12 cellular contexts compared by ENCODE assay signal in the genomic region with DNA sequence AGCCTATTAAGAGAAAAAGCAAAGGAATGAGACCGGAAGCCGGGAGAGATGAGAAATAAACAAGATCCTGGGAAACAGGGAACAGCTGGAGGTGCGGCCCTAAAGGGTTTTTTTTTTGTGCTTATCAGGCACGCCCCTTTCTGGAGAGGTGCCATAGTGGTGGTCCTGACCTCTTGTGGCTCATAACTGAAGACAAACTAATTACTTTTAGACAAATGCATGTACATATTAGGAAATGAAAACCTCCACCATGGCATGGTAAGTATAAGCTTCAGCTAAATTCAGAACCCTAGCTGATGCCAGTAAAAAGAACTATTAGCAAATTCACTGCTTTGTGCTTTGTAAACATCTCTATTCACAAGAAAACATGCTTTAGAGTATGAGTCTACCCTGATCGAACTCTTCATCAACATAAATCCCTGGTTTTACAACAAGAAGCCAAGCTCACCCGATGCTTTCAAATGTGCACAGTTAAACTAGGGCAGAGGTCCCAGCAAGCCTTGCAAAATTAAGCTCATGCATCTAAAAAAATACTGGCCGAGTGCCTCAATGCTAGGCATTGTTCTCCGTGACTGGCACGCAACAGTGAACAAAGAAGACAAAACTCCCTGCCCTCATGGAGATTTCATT.
DNase-seq lines count a peak whose midpoint lies in the region; ATAC-seq, FAIRE-seq and TF ChIP-seq lines count a peak whose summit lies in the region.
"Had no signal": no experiment of that assay in that cellular context is flagged by ENCODE, and none has a peak within 500 bp of the region (broad histone marks: within the 10 kb centered on the region; RNA-seq: fewer than 3 reads in every experiment).

No MANE protein-coding gene starts in this region.

- peak overlapping the region; percentile 84 for H3K27ac Mint-ChIP-seq in activated CD4-positive, alpha-beta memory T cell treated with anti-CD3 and anti-CD28 coated beads for 36 hours
- H3K27ac Mint-ChIP-seq in activated CD4-positive, alpha-beta memory T cell treated with anti-CD3 and anti-CD28 coated beads, Interleukin-2, amount 10 ng/mL, durations not matched to agents 7 days and 5 days, result no peak overlapping the region
- no peak overlapping the region; the same call in 1 of the 2 replicates for H3K27ac Mint-ChIP-seq in GM23338

- POLR2A ChIA-PET in activated CD4-positive, alpha-beta memory T cell treated with anti-CD3 and anti-CD28 coated beads for 36 hours (lab: Charles Lee), result interaction anchor here (0.7 to 0.8 kb wide), 2 partner anchors 25 to 44 kb away, joined by 3 read pairs; no protein-coding TSS in a partner anchor
- POLR2A ChIA-PET in activated CD4-positive, alpha-beta memory T cell treated with anti-CD3 and anti-CD28 coated beads, Interleukin-2, amount 10 ng/mL, durations not matched to agents 7 days and 5 days (lab: Charles Lee), result no interaction called here
- POLR2A ChIA-PET in PC-9 (lab: Charles Lee; ENCODE audit: unreplicated experiment), result interaction anchor here (0.6 to 0.7 kb wide), 4 partner anchors 25 to 331 kb away, joined by 3 to 16 read pairs (median 8); a partner anchor contains a TSS

- no peak for TF ChIP-seq POLR2A in stomach (IDR thresholded peaks at IDR 0.05)

- no peak for DNase-seq in activated CD4-positive, alpha-beta memory T cell treated with anti-CD3 and anti-CD28 coated beads for 36 hours
- no peak for DNase-seq in activated CD4-positive, alpha-beta memory T cell treated with anti-CD3 and anti-CD28 coated beads, Interleukin-2, amount 10 ng/mL, durations not matched to agents 7 days and 5 days
- DNase-seq in PC-9, result no peak
- peak; percentile 53 for DNase-seq in fibroblast of pulmonary artery (ENCODE audit: low read depth)
- DNase-seq in stomach, result no peak
- no peak for DNase-seq in small intestine
- DNase-seq in anterior cingulate cortex (lab: John Stamatoyannopoulos, UW), result no peak
- no peak for DNase-seq in GM23338 (ENCODE audit: low spot score)
- DNase-seq: stimulated activated CD4-positive, alpha-beta T cell treated with anti-CD3 and anti-CD28 coated beads, Interleukin-4, amount 100 ng/mL, for 4 hours; tibial artery had no signal

- no peaks in the 10 kb centered on the region for H3K9me3 ChIP-seq in PC-9 (ENCODE audit: insufficient read depth, low read depth)
- no peaks in the 10 kb centered on the region for H3K9me3 ChIP-seq in stomach
- no peaks in the 10 kb centered on the region for H3K9me3 ChIP-seq in small intestine (ENCODE audit: control insufficient read depth, low read depth)
- H3K9me3 ChIP-seq: tibial artery had no signal

- peaks cover 64% of the 10 kb centered on the region for H3K4me1 ChIP-seq in PC-9 (replicated peaks; ENCODE audit: insufficient read depth)
- H3K4me1 ChIP-seq in stomach, result peaks cover 0 to 42% (median 14%) of the 10 kb centered on the region in 4 donors
- peaks cover 4 to 15% of the 10 kb centered on the region in 2 donors for H3K4me1 ChIP-seq in small intestine (ENCODE audit: control insufficient read depth in 2 of 2, insufficient read depth in 1 of 2, low read depth in 1 of 2, low read length in 1 of 2)
- peaks cover 38% of the 10 kb centered on the region for H3K4me1 ChIP-seq in GM23338 (ENCODE audit: insufficient read depth)

- H4K20me1 ChIP-seq in PC-9 (ENCODE audit: insufficient read depth) (no peaks in the 10 kb centered on the region), GM23338 (replicated peaks; ENCODE audit: insufficient read depth) (peaks cover 15% of the 10 kb centered on the region)

- H3K9me3 Mint-ChIP-seq in activated CD4-positive, alpha-beta memory T cell treated with anti-CD3 and anti-CD28 coated beads for 36 hours, result no peaks in the 10 kb centered on the region
- no peaks in the 10 kb centered on the region for H3K9me3 Mint-ChIP-seq in activated CD4-positive, alpha-beta memory T cell treated with anti-CD3 and anti-CD28 coated beads, Interleukin-2, amount 10 ng/mL, durations not matched to agents 7 days and 5 days
- H3K9me3 Mint-ChIP-seq in GM23338, result no peaks in the 10 kb centered on the region

- H3K36me3 ChIP-seq in PC-9 (ENCODE audit: low read depth), result no peaks in the 10 kb centered on the region
- peaks cover 0 to 4% (median 0%) of the 10 kb centered on the region in 4 donors for H3K36me3 ChIP-seq in stomach
- H3K36me3 ChIP-seq in small intestine (ENCODE audit: control insufficient read depth in 2 of 2, insufficient read depth in 2 of 2, low read length in 2 of 2), result no peaks in the 10 kb centered on the region
- H3K36me3 ChIP-seq in GM23338 (ENCODE audit: insufficient read depth), result no peaks in the 10 kb centered on the region
- H3K36me3 ChIP-seq: tibial artery had no signal

- ATAC-seq in GM23338, result no peak

- 59 to 63% (median 62%) methylated on average over 9 of the region's 9 CpGs for WGBS in stomach, 5 donors
- 52 to 73% (median 63%) methylated on average over 9 of the region's 9 CpGs for WGBS in small intestine, 3 donors

- intact Hi-C loops in activated CD4-positive, alpha-beta memory T cell treated with anti-CD3 and anti-CD28 coated beads for 36 hours (cut with micrococcal nuclease), result no loop called here
- intact Hi-C loops in PC-9 (cut with micrococcal nuclease; ENCODE audit: unreplicated experiment), result no loop called here
- intact Hi-C loops in stomach (cut with DNase I; ENCODE audit: low total_unique reads), result no loop called here

- TF ChIP-seq CTCF in PC-9 (conservative IDR thresholded peaks at IDR 0.05), result no peak
- no peak for TF ChIP-seq CTCF in fibroblast of pulmonary artery (IDR thresholded peaks at IDR 0.05; ENCODE audit: low read length, missing control alignments)
- TF ChIP-seq CTCF in stomach (IDR thresholded peaks at IDR 0.05), result no peak
- no peak for TF ChIP-seq CTCF in GM23338 (conservative IDR thresholded peaks at IDR 0.05; ENCODE audit: low read depth in 2 of 2)

- peaks cover 58% of the 10 kb centered on the region for H3K4me1 Mint-ChIP-seq in activated CD4-positive, alpha-beta memory T cell treated with anti-CD3 and anti-CD28 coated beads for 36 hours (ENCODE audit: low read depth)
- H3K4me1 Mint-ChIP-seq in activated CD4-positive, alpha-beta memory T cell treated with anti-CD3 and anti-CD28 coated beads, Interleukin-2, amount 10 ng/mL, durations not matched to agents 7 days and 5 days, result peaks cover 53% of the 10 kb centered on the region
- peaks cover 33% of the 10 kb centered on the region for H3K4me1 Mint-ChIP-seq in GM23338

- no peak overlapping the region for H3K4me3 Mint-ChIP-seq in activated CD4-positive, alpha-beta memory T cell treated with anti-CD3 and anti-CD28 coated beads for 36 hours
- H3K4me3 Mint-ChIP-seq in activated CD4-positive, alpha-beta memory T cell treated with anti-CD3 and anti-CD28 coated beads, Interleukin-2, amount 10 ng/mL, durations not matched to agents 7 days and 5 days, result no peak overlapping the region
- H3K4me3 Mint-ChIP-seq in GM23338, result no peak overlapping the region

- no TSS peak for BruUV-seq in PC-9 (replicated peaks; lab: Mats Ljungman, UMichigan)

- no peaks in the 10 kb centered on the region for H3K9me2 ChIP-seq in PC-9 (ENCODE audit: insufficient read depth)
- H3K9me2 ChIP-seq in GM23338 (ENCODE audit: insufficient read depth), result no peaks in the 10 kb centered on the region

- CTCF ChIA-PET in activated CD4-positive, alpha-beta memory T cell treated with anti-CD3 and anti-CD28 coated beads for 36 hours (lab: Charles Lee), result interaction anchor here (0.8 to 1.6 kb wide), 4 partner anchors 25 to 234 kb away, joined by 3 to 9 read pairs (median 4); no protein-coding TSS in a partner anchor
- CTCF ChIA-PET in activated CD4-positive, alpha-beta memory T cell treated with anti-CD3 and anti-CD28 coated beads, Interleukin-2, amount 10 ng/mL, durations not matched to agents 7 days and 5 days (lab: Charles Lee), result interaction anchor here (1.1 to 1.9 kb wide), 3 partner anchors 9 to 234 kb away, joined by 3 to 9 read pairs (median 3); no protein-coding TSS in a partner anchor
- CTCF ChIA-PET in PC-9 (lab: Charles Lee), result no interaction called here

- no peak overlapping the region for H2AFZ ChIP-seq in PC-9
- no peak overlapping the region for H2AFZ ChIP-seq in GM23338

- H3K27me3 ChIP-seq in PC-9 (ENCODE audit: insufficient read depth, low read depth) (no peaks in the 10 kb centered on the region), stomach (no peaks in the 10 kb centered on the region), small intestine (ENCODE audit: control insufficient read depth in 2 of 2, insufficient read depth in 2 of 2, low read length in 2 of 2) (no peaks in the 10 kb centered on the region), GM23338 (ENCODE audit: insufficient read depth) (no peaks in the 10 kb centered on the region)
- H3K27me3 ChIP-seq: tibial artery had no signal

- H3K36me3 Mint-ChIP-seq in activated CD4-positive, alpha-beta memory T cell treated with anti-CD3 and anti-CD28 coated beads for 36 hours, result peaks cover 6% of the 10 kb centered on the region
- peaks cover 9% of the 10 kb centered on the region for H3K36me3 Mint-ChIP-seq in activated CD4-positive, alpha-beta memory T cell treated with anti-CD3 and anti-CD28 coated beads, Interleukin-2, amount 10 ng/mL, durations not matched to agents 7 days and 5 days (ENCODE audit: low read depth)
- peaks cover 7% of the 10 kb centered on the region; the same call in 2 of the 3 replicates for H3K36me3 Mint-ChIP-seq in GM23338 (ENCODE audit: low read depth)

- H3K4me2 ChIP-seq in PC-9 (peak overlapping the region; percentile 55), GM23338 (no peak overlapping the region)

- H3K79me2 ChIP-seq in PC-9 (ENCODE audit: low read depth), result peaks cover 42% of the 10 kb centered on the region
- peaks cover 52% of the 10 kb centered on the region for H3K79me2 ChIP-seq in GM23338 (replicated peaks; ENCODE audit: insufficient read depth)

- H3F3A ChIP-seq in PC-9 (ENCODE audit: insufficient read depth, low read depth) (peaks cover 50% of the 10 kb centered on the region), GM23338 (replicated peaks; ENCODE audit: low read depth) (no peaks in the 10 kb centered on the region)

- no peaks in the 10 kb centered on the region for H3K27me3 Mint-ChIP-seq in activated CD4-positive, alpha-beta memory T cell treated with anti-CD3 and anti-CD28 coated beads for 36 hours
- no peaks in the 10 kb centered on the region for H3K27me3 Mint-ChIP-seq in activated CD4-positive, alpha-beta memory T cell treated with anti-CD3 and anti-CD28 coated beads, Interleukin-2, amount 10 ng/mL, durations not matched to agents 7 days and 5 days
- H3K27me3 Mint-ChIP-seq in GM23338 (ENCODE audit: insufficient read depth, low read depth, poor library complexity), result peaks cover 9% of the 10 kb centered on the region

- H3K27ac ChIP-seq in PC-9, result peak overlapping the region; percentile 93
- peak overlapping the region; percentile 25 to 76 (median 37) for H3K27ac ChIP-seq in stomach
- H3K27ac ChIP-seq in small intestine (ENCODE audit: low read depth in 1 of 2, low read length in 1 of 2), result peak overlapping the region in 1 of 2 donors; percentile 68
- no peak overlapping the region for H3K27ac ChIP-seq in GM23338 (ENCODE audit: low read depth)
- H3K27ac ChIP-seq: SK-N-MC, tibial artery had no signal

- no peak for TF ChIP-seq EP300 in stomach (IDR thresholded peaks at IDR 0.05)

- no peak for FAIRE-seq in small intestine (lab: Jason Lieb, UNC)
- FAIRE-seq: bronchial epithelial cell had no signal

- no peak overlapping the region for H3K4me3 ChIP-seq in PC-9
- no peak overlapping the region for H3K4me3 ChIP-seq in fibroblast of pulmonary artery (replicated peaks; ENCODE audit: low read depth, low read length)
- H3K4me3 ChIP-seq in stomach, result no peak overlapping the region
- no peak overlapping the region for H3K4me3 ChIP-seq in small intestine (ENCODE audit: low read depth in 1 of 2, low read length in 2 of 2)
- H3K4me3 ChIP-seq in GM23338, result no peak overlapping the region
- H3K4me3 ChIP-seq: SK-N-MC, tibial artery had no signal
